ENCODE assay signal across 8 cellular contexts in the genomic region with DNA sequence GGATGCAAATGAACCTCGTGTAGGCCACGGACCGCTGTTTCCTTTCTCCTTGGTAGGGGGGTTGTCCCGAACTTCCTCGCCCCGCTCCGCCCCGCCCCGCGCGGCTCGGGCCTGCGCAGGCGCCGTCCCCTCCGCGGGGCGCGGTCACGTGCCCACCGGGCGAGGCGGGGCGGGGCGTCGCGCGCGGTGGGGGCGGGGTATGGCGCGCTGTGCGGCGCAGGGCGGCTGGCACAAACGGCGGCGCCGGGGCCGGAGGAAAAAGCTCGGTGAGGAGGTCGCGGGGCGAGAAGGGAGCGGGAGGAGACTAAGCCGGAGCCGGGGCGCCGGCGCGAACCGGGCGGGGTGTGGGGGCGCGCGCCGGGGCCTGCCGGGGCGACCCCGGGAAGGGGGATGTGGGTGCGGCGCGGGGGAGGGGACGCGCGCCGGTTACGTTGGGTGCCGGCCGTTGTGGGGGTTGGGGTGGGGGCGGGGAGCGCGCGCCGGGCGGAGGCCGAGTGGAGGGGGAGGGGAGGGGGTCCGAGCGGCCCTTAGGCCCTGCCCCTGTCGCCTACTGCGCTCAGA. TPM values are rescaled to one million over a fixed set of nuclear protein-coding genes. Genes with fewer than 3 reads are reported as not detected.
DNase-seq lines count a peak whose midpoint lies in the region; ATAC-seq, FAIRE-seq and TF ChIP-seq lines count a peak whose summit lies in the region.

A gene (plus strand): TSS at position 195 of the 561 bp plus-strand sequence. CDS start 1,382 bp downstream, outside the sequence.

- in situ Hi-C loops in Panc1 (cut with HindIII; ENCODE audit: low pct_unique_long_range_greater_than_20kb, low sequenced_read_pairs), result no loop called here

- no peak for FAIRE-seq in GM12891 (lab: Jason Lieb, UNC)

- peak within 1 kb of the TSS; percentile 100 for H3K27ac Mint-ChIP-seq in natural killer cell

- TF ChIP-seq POLR2A in GM12891 (IDR thresholded peaks at IDR 0.05; ENCODE audit: low read depth, low read length), result no peak

- H3K27ac ChIP-seq in Panc1 (ENCODE audit: low read length), result peak within 1 kb of the TSS; percentile 85
- peak within 1 kb of the TSS; percentile 67 for H3K27ac ChIP-seq in epithelial cell of prostate

- no peak for DNase-seq in GM12891 (ENCODE audit: insufficient read length, low spot score)
- no peak for DNase-seq in HFF-Myc (ENCODE audit: extremely low read depth, low read depth)
- no peak for DNase-seq in Panc1 (ENCODE audit: low read depth, low spot score)
- no peak for DNase-seq in epithelial cell of prostate (ENCODE audit: low read depth, low spot score)
- DNase-seq in natural killer cell, result no peak
- DNase-seq in globus pallidus (ENCODE audit: low spot score), result no peak
- no peak for DNase-seq in NCI-H510A treated with DMSO at 0.1 percent for 48 hours (lab: John Stamatoyannopoulos, UW)
- DNase-seq in activated CD4-positive, alpha-beta T cell treated with anti-CD3 and anti-CD28 coated beads for 48 hours, result no peak

- POLR2A ChIA-PET in Panc1 (lab: Charles Lee), result no interaction called here

- CTCF ChIA-PET in Panc1 (lab: Charles Lee), result interaction anchor here (0.6 to 0.7 kb wide), 2 partner anchors 21 to 338 kb away, joined by 3 read pairs; no protein-coding TSS in a partner anchor

- H3K4me3 ChIP-seq in HFF-Myc (replicated peaks; ENCODE audit: low read depth, low read length) (peak within 1 kb of the TSS; percentile 78), Panc1 (ENCODE audit: low read depth in 2 of 2, low read length in 2 of 2) (peak within 1 kb of the TSS; percentile 65 to 76)

- ATAC-seq in Panc1 (peak; percentile 88), natural killer cell (peak in 1 of 3 donors; percentile 84)

- intact Hi-C loops in Panc1 (cut with micrococcal nuclease; ENCODE audit: unreplicated experiment) (no loop called here), natural killer cell (cut with micrococcal nuclease) (loop anchor here (1.0 to 2.0 kb wide), 4 partner anchors 22 to 82 kb away; a partner anchor contains a TSS)

- no peaks in the 10 kb centered on the region for H3K27me3 ChIP-seq in Panc1 (ENCODE audit: control insufficient read depth, insufficient read depth, low read length)

- peaks cover 33% of the 10 kb centered on the region for H3K4me1 ChIP-seq in Panc1 (ENCODE audit: control insufficient read depth, insufficient read depth, low read length)

- peaks cover 51 to 60% of the 10 kb centered on the region in 2 donors for H3K4me1 Mint-ChIP-seq in natural killer cell

- H3K36me3 ChIP-seq in Panc1 (ENCODE audit: control insufficient read depth, insufficient read depth, low read length), result peaks cover 2% of the 10 kb centered on the region; the same call in 1 of the 2 replicates

- no TSS peak for BruUV-seq in Panc1 (replicated peaks; lab: Mats Ljungman, UMichigan)

- no peaks in the 10 kb centered on the region for H3K27me3 Mint-ChIP-seq in natural killer cell (ENCODE audit: low read depth in 2 of 2)

- H3K9me3 Mint-ChIP-seq in natural killer cell, result no peaks in the 10 kb centered on the region

- no peaks in the 10 kb centered on the region for H3K36me3 Mint-ChIP-seq in natural killer cell

- no peaks in the 10 kb centered on the region for H3K9me3 ChIP-seq in Panc1 (ENCODE audit: control insufficient read depth, insufficient read depth, low read depth, low read length)

- TF ChIP-seq CTCF in HFF-Myc (IDR thresholded peaks at IDR 0.05; ENCODE audit: low read depth, low read length, missing control alignments) (no peak), Panc1 (IDR thresholded peaks at IDR 0.05) (no peak), natural killer cell (IDR thresholded peaks at IDR 0.05) (no peak)

- H3K4me3 Mint-ChIP-seq in natural killer cell, result peak within 1 kb of the TSS; percentile 99

TF ChIP-seq in GM12891, 5 proteins besides CTCF, POLR2A, EP300 and RAD21:
- no peak; the same call in 1 of the 2 replicates for TF ChIP-seq POLR2AphosphoS5 (IDR thresholded peaks at IDR 0.05; ENCODE audit: low read depth, low read length)
- 0 out of 2 replicates have a peak, but pooled peaks have one; percentile 28 for TF ChIP-seq SPI1 (IDR thresholded peaks at IDR 0.05; ENCODE audit: low read depth, low read length)
- TF ChIP-seq PAX5 (IDR thresholded peaks at IDR 0.05; ENCODE audit: insufficient read depth, low read length, severe bottlenecking), result no peak
- no peak for TF ChIP-seq POU2F2 (IDR thresholded peaks at IDR 0.05; ENCODE audit: low read depth, low read length)
- no peak; the same call in 1 of the 2 replicates for TF ChIP-seq TAF1 (IDR thresholded peaks at IDR 0.05; ENCODE audit: low read depth, low read length)

RNA-seq across cellular contexts. Expression of the gene that starts here (rescaled TPM):
- polyA plus RNA-seq in GM12891 (2012; ENCODE audit: low read depth, missing spikeins), result 51.5 TPM
- total RNA-seq in Panc1 (2021; ENCODE audit: unreplicated experiment), result 115 TPM
- 127 TPM for polyA plus RNA-seq in Panc1 (2012; ENCODE audit: insufficient read length)
- 100 to 1,000 TPM; 104 to 156 (median 151) TPM for total RNA-seq in natural killer cell
